In genomic region chr12:56146492-56147460, GRCh38 we compare ENCODE assay signal across 1 cellular context.
TF ChIP-seq lines count a peak whose summit lies in the region.

No MANE protein-coding gene starts in this region.

TF ChIP-seq in K562, 482 proteins besides CTCF, POLR2A, EP300 and RAD21:
- TF ChIP-seq THRB (CRISPR knock-in tag; conservative IDR thresholded peaks at IDR 0.05) (0 out of 2 replicates have a peak, but pooled peaks have one; percentile 38), PHF8 (IDR thresholded peaks at IDR 0.05; ENCODE audit: borderline replicate concordance, low read length) (no peak), ZFP30 (CRISPR knock-in tag; IDR thresholded peaks at IDR 0.05; ENCODE audit: borderline replicate concordance) (no peak), ZNF316 (IDR thresholded peaks at IDR 0.05) (peak; percentile 53; the same call in 1 of the 2 replicates), ZNF507 (tag; conservative IDR thresholded peaks at IDR 0.05) (no peak), SUPT5H (IDR thresholded peaks at IDR 0.05) (peak; percentile 64), KAT8 (IDR thresholded peaks at IDR 0.05; ENCODE audit: low read depth) (no peak), POLR2B (IDR thresholded peaks at IDR 0.05; ENCODE audit: low read depth, partially characterized antibody) (peak; percentile 64), PML (IDR thresholded peaks at IDR 0.05; ENCODE audit: low read length) (0 out of 2 replicates have a peak, but pooled peaks have one; percentile 10), ZBTB34 (CRISPR knock-in tag; IDR thresholded peaks at IDR 0.05) (no peak), MYC (IDR thresholded peaks at IDR 0.05; ENCODE audit: low read depth, low read length) (no peak), MYC (CRISPR knock-in tag; IDR thresholded peaks at IDR 0.05; ENCODE audit: borderline replicate concordance, low read depth) (peak; percentile 54; the same call in 1 of the 2 replicates), MYNN (IDR thresholded peaks at IDR 0.05) (0 out of 2 replicates have a peak, but pooled peaks have one; percentile 11), MYNN (CRISPR knock-in tag; IDR thresholded peaks at IDR 0.05) (no peak), ELF2 (CRISPR knock-in tag; IDR thresholded peaks at IDR 0.05) (peak; percentile 58; the same call in 1 of the 2 replicates), C11orf30 (IDR thresholded peaks at IDR 0.05; ENCODE audit: low read depth) (peak; percentile 73; the same call in 1 of the 2 replicates), CXXC5 (CRISPR knock-in tag; IDR thresholded peaks at IDR 0.05) (no peak), MAFG (tag; conservative IDR thresholded peaks at IDR 0.05) (0 out of 2 replicates have a peak, but pooled peaks have one; percentile 20), POLR2H (tag; IDR thresholded peaks at IDR 0.05; ENCODE audit: low read depth) (peak; percentile 81), NFIC (IDR thresholded peaks at IDR 0.05) (peak; percentile 73), POLR2AphosphoS2 (IDR thresholded peaks at IDR 0.05; ENCODE audit: low read length) (peak; percentile 58)
